ENCODE assay signal across 27 cellular contexts in genomic region chr3:108394563-108394962, GRCh38.
"Had no signal": no experiment of that assay in that cellular context is flagged by ENCODE, and none has a peak within 500 bp of the region (broad histone marks: within the 10 kb centered on the region; RNA-seq: fewer than 3 reads in every experiment).

No MANE protein-coding gene starts in this region.

- H3K9ac ChIP-seq: SK-N-SH had no signal

- H3K9me3 ChIP-seq: breast epithelium, MG63, SK-N-SH had no signal

- H3K27ac ChIP-seq: breast epithelium, VCaP had no signal

- H3K27me3 ChIP-seq: breast epithelium, MG63 had no signal

- H3K36me3 Mint-ChIP-seq: activated CD4-positive, alpha-beta memory T cell treated with anti-CD3 and anti-CD28 coated beads for 36 hours; activated naive CD4-positive, alpha-beta T cell treated with anti-CD3 and anti-CD28 coated beads, Interleukin-2, amount 10 ng/mL, durations not matched to agents 7 days and 5 days; activated naive CD8-positive, alpha-beta T cell treated with anti-CD3 and anti-CD28 coated beads for 36 hours had no signal

- H3K4me3 Mint-ChIP-seq: activated CD4-positive, alpha-beta memory T cell treated with anti-CD3 and anti-CD28 coated beads for 36 hours; activated CD4-positive, alpha-beta T cell treated with anti-CD3 and anti-CD28 coated beads, Interleukin-2, amount 10 ng/mL, durations not matched to agents 7 days and 5 days; activated naive CD4-positive, alpha-beta T cell treated with anti-CD3 and anti-CD28 coated beads, Interleukin-2, amount 10 ng/mL, durations not matched to agents 7 days and 5 days; activated naive CD8-positive, alpha-beta T cell treated with anti-CD3 and anti-CD28 coated beads for 36 hours; activated T-helper 17 cell treated with anti-CD3 and anti-CD28 coated beads, Interleukin-2, amount 50 U/mL, for 72 hours; T-helper 17 cell had no signal

- H3K4me1 Mint-ChIP-seq: activated CD4-positive, alpha-beta T cell treated with anti-CD3 and anti-CD28 coated beads, Interleukin-2, amount 10 ng/mL, durations not matched to agents 7 days and 5 days; activated T-helper 17 cell treated with anti-CD3 and anti-CD28 coated beads, Interleukin-2, amount 50 U/mL, for 72 hours had no signal

- H3K27ac Mint-ChIP-seq: activated CD4-positive, alpha-beta memory T cell treated with anti-CD3 and anti-CD28 coated beads for 36 hours; activated CD4-positive, alpha-beta T cell treated with anti-CD3 and anti-CD28 coated beads, Interleukin-2, amount 10 ng/mL, durations not matched to agents 7 days and 5 days; activated naive CD4-positive, alpha-beta T cell treated with anti-CD3 and anti-CD28 coated beads, Interleukin-2, amount 10 ng/mL, durations not matched to agents 7 days and 5 days; activated naive CD8-positive, alpha-beta T cell treated with anti-CD3 and anti-CD28 coated beads for 36 hours; activated T-helper 17 cell treated with anti-CD3 and anti-CD28 coated beads, Interleukin-2, amount 50 U/mL, for 72 hours; T-helper 17 cell had no signal

- H3K36me3 ChIP-seq: breast epithelium, MG63 had no signal

- H3K4me3 ChIP-seq: breast epithelium, MG63 had no signal

- H3K4me1 ChIP-seq: breast epithelium had no signal

- DNase-seq: activated CD4-positive, alpha-beta memory T cell treated with anti-CD3 and anti-CD28 coated beads for 36 hours; activated CD4-positive, alpha-beta T cell treated with anti-CD3 and anti-CD28 coated beads, Interleukin-2, amount 10 ng/mL, durations not matched to agents 7 days and 5 days; activated CD4-positive, CD25-positive, alpha-beta regulatory T cell; activated CD8-positive, alpha-beta memory T cell treated with anti-CD3 and anti-CD28 coated beads for 24 hours; activated gamma-delta T cell; activated naive CD4-positive, alpha-beta T cell treated with anti-CD3 and anti-CD28 coated beads, Interleukin-2, amount 10 ng/mL, durations not matched to agents 7 days and 5 days; activated naive CD8-positive, alpha-beta T cell treated with anti-CD3 and anti-CD28 coated beads for 36 hours; activated T-cell treated with anti-CD3 and anti-CD28 coated beads for 4 hours; activated T-cell treated with anti-CD3 and anti-CD28 coated beads, Interleukin-2, amount 50 U/mL, for 48 hours; aorta; caudate nucleus; KG1; MG63; NCI-H1105; NCI-H1436; NCI-H1694 treated with DMSO at 0.1 percent for 48 hours; NCI-H2029 treated with DMSO at 0.1 percent for 48 hours; NCI-H345; NCI-H510A; NCI-H526 treated with DMSO at 0.1 percent for 48 hours; NCI-H82; SK-N-SH; T-helper 17 cell; T1000 had no signal

- ATAC-seq: activated T-helper 17 cell treated with anti-CD3 and anti-CD28 coated beads, Interleukin-2, amount 50 U/mL, for 72 hours; T-helper 17 cell had no signal

- H3K4me2 ChIP-seq: SK-N-SH had no signal

- H3K9me3 Mint-ChIP-seq: activated CD4-positive, alpha-beta memory T cell treated with anti-CD3 and anti-CD28 coated beads for 36 hours; activated naive CD8-positive, alpha-beta T cell treated with anti-CD3 and anti-CD28 coated beads for 36 hours had no signal
